Comparison of ENCODE assay signal across 1 cellular context in the genomic region with DNA sequence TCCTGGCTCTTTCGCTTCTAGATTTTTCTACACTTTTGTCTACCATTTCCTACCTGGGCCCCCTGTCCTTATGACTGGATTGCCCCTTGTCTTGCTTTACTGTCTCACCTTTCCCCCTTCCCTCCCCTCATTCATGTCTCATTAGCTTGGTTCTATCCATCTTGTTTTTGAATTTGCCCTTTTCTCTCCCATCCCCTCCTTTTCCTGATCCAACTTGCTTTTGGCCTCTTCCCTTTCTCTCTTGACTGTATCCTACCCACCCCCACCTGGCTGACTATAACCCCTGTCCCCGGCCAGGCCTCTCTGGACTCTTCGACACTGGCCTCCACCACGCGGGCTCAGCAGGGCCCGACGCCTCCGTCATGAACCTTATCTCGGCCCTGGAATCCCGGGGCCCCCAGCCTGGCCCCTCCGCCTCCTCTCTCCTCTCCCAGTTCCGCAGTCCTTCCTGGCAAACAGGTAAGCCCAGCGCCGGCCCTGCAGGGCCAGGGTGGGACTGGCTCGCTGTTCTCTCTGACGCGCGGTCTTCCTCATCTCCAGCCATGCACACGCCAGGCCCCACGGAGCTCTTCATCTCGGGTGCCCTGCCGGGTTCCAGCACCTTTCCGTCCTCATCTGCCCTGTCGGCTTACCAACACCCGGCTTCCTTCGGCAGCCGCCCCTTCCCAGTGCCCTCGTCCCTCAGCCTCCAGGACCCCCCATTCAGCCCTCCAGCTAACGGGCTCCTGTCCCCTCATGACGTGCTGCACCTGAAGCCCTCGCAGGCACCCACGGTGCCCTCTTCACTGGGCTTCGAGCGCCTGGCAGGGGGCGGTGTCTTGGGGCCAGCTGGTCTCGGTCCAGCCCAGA.
TF ChIP-seq lines count a peak whose summit lies in the region.

No MANE protein-coding gene starts in this region.

TF ChIP-seq in H1, 55 proteins besides CTCF, POLR2A, EP300 and RAD21:
- no peak for TF ChIP-seq SIX5 (IDR thresholded peaks at IDR 0.05; ENCODE audit: low read depth, low read length)
- TF ChIP-seq SUZ12 (IDR thresholded peaks at IDR 0.05; ENCODE audit: low read length), result no peak
- no peak for TF ChIP-seq BCL11A (IDR thresholded peaks at IDR 0.05; ENCODE audit: low read depth in 2 of 2, low read length in 2 of 2)
- TF ChIP-seq KDM4A (IDR thresholded peaks at IDR 0.05; ENCODE audit: low read depth, low read length, severe bottlenecking), result no peak
- no peak for TF ChIP-seq HDAC6 (IDR thresholded peaks at IDR 0.05; ENCODE audit: low read depth, low read length)
- no peak for TF ChIP-seq NANOG (IDR thresholded peaks at IDR 0.05; ENCODE audit: insufficient read depth, low read depth, low read length, poor library complexity, severe bottlenecking)
- no peak for TF ChIP-seq MAFK (IDR thresholded peaks at IDR 0.05; ENCODE audit: low read depth, low read length)
- TF ChIP-seq, protein P1, sequence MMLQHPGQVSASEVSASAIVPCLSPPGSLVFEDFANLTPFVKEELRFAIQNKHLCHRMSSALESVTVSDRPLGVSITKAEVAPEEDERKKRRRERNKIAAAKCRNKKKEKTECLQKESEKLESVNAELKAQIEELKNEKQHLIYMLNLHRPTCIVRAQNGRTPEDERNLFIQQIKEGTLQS (IDR thresholded peaks at IDR 0.05; ENCODE audit: insufficient read depth, low read depth, low read length), result no peak
